In genomic region chr1:67795179-67795916, GRCh38 we compare ENCODE assay signal across 1 cellular context.
TF ChIP-seq lines count a peak whose summit lies in the region.

No MANE protein-coding gene starts in this region.

TF ChIP-seq in WTC11, 78 proteins besides CTCF, POLR2A, EP300 and RAD21 (continued from another document):
- no peak for TF ChIP-seq ZMAT4 (CRISPR knock-in tag; IDR thresholded peaks at IDR 0.05)
- TF ChIP-seq MLX (CRISPR knock-in tag; IDR thresholded peaks at IDR 0.05), result no peak
- TF ChIP-seq ZNF532 (CRISPR knock-in tag; IDR thresholded peaks at IDR 0.05; ENCODE audit: borderline replicate concordance), result no peak
- no peak for TF ChIP-seq ZNF138 (CRISPR knock-in tag; conservative IDR thresholded peaks at IDR 0.05)
- no peak for TF ChIP-seq JAZF1 (CRISPR knock-in tag; IDR thresholded peaks at IDR 0.05)
- no peak for TF ChIP-seq SMAD4 (CRISPR knock-in tag; IDR thresholded peaks at IDR 0.05)
